In the genomic region with DNA sequence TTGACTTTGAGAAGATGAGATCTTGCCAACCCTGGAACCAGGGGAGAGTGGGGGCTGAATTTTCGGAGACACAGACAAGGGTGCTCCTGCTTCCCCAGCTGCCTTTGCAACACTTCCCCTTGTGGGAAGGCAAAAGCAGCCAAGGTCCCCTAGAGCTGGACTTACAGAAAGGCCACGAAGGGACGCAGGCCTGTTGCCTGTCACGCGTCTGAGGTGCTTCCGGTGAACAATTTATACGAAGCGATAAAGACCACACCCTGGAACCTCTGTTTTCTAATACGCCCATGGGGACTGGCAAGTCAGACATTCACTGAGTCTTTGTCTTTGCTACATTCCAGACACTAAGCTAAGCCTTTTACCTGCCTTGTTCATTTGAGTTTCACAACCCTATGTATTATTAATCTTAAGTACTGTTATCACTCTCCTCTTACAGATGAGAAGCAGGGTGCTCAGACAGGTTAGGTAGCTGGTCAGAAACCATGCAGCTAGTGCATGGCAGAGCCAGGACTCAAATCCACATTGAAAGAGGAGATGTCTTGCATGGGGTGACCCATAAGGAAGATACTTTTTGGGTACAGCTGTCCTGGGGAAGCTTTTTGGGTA, we compare ENCODE assay signal across 20 cellular contexts. TPM values are rescaled to one million over a fixed set of nuclear protein-coding genes. Genes with fewer than 3 reads are reported as not detected.
"Had no signal": no experiment of that assay in that cellular context is flagged by ENCODE, and none has a peak within 500 bp of the region (broad histone marks: within the 10 kb centered on the region; RNA-seq: fewer than 3 reads in every experiment).

No MANE protein-coding gene starts in this region.

- DNase-seq: effector CD4-positive, alpha-beta T cell; endodermal cell; heart left ventricle; hippocampal formation; left colon; midbrain; occipital lobe; pancreas; right cardiac atrium; stimulated activated CD4-positive, alpha-beta T cell treated with anti-CD3 and anti-CD28 coated beads, Interleukin-2, amount 100 ng/mL, for 48 hours; stimulated activated naive CD4-positive, alpha-beta T cell treated with Interleukin-2 at 50 U/mL for 16 hours; thyroid gland had no signal

- ATAC-seq: heart left ventricle, left colon, pancreas, right cardiac atrium had no signal

- H3K4me1 ChIP-seq: heart left ventricle, neural progenitor cell, pancreas had no signal

- H3K27ac ChIP-seq: coronary artery, heart left ventricle, neural progenitor cell, pancreas, thyroid gland had no signal

- H3K4me3 ChIP-seq: coronary artery, heart left ventricle, neural progenitor cell, pancreas, smooth muscle cell, thyroid gland had no signal

- FAIRE-seq: endothelial cell of umbilical vein, frontal cortex, pancreas had no signal

- H3K9me3 ChIP-seq: heart left ventricle, pancreas, thyroid gland had no signal

- H3K27me3 ChIP-seq: neural progenitor cell, pancreas, thyroid gland had no signal

- H3K36me3 ChIP-seq: heart left ventricle, neural progenitor cell, pancreas, thyroid gland had no signal

RNA-seq across cellular contexts. Expression of gene MEGF11, which starts 13.2 kb away (rescaled TPM):
- total RNA-seq: chondrocyte; dermis microvascular lymphatic vessel endothelial cell; endothelial cell of umbilical vein; heart left ventricle; left colon; natural killer cell treated with Interleukin-12 subunit alpha and Interleukin-12 subunit beta and Interleukin-15 and Interleukin-18, amount 100 ng/mL, for 72 hours; smooth muscle cell had no signal
